Comparison of ENCODE assay signal across 28 cellular contexts in the genomic region with DNA sequence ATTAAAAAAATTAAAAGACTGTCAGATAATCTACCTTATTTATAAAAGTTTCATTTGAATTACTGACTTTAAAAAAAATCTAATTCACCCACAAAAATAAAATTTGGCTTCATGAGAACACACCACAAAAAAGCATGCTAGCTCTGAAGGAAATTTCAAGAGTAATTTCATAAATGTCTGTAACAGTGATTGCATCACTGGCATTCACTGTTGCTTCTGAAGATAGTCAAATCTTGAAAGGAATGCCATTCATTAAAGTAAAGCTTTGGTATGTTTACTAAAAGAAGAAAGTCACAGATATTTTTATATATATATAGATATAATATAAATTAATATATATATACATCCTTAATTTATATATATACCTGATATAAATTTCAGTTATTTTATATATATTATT.
"Had no signal": no experiment of that assay in that cellular context is flagged by ENCODE, and none has a peak within 500 bp of the region (broad histone marks: within the 10 kb centered on the region; RNA-seq: fewer than 3 reads in every experiment).

No MANE protein-coding gene starts in this region.

- FAIRE-seq: kidney, pancreas had no signal

- DNase-seq: activated CD4-positive, alpha-beta memory T cell treated with anti-CD3 and anti-CD28 coated beads for 36 hours; activated CD4-positive, alpha-beta T cell treated with anti-CD3 and anti-CD28 coated beads for 4 hours; activated CD4-positive, CD25-positive, alpha-beta regulatory T cell; activated naive CD4-positive, alpha-beta T cell treated with anti-CD3 and anti-CD28 coated beads, Interleukin-2, amount 10 ng/mL, durations not matched to agents 7 days and 5 days; activated T-cell treated with anti-CD3 and anti-CD28 coated beads, Interleukin-2, amount 50 U/mL, for 48 hours; anterior cingulate cortex; brain microvascular endothelial cell; caudate nucleus; dorsolateral prefrontal cortex; esophagus squamous epithelium; foreskin fibroblast; kidney; lower lobe of right lung; mesendoderm; mucosa of descending colon; nephron progenitor cell; pancreas; psoas muscle; right cardiac atrium; stimulated activated CD4-positive, alpha-beta T cell treated with anti-CD3 and anti-CD28 coated beads, Interleukin-2, amount 100 ng/mL, for 24 hours; stimulated activated naive CD8-positive, alpha-beta T cell treated with anti-CD3 and anti-CD28 coated beads, Interleukin-15, amount 100 ng/mL, for 72 hours; T1000; uterus had no signal

- H3K4me3 ChIP-seq: dorsolateral prefrontal cortex, esophagus squamous epithelium, lower lobe of right lung, mucosa of descending colon, pancreas, psoas muscle, skin epidermis, suprapubic skin, tibial nerve, uterus had no signal

- H3K9me3 ChIP-seq: esophagus squamous epithelium, lower lobe of right lung, mucosa of descending colon, pancreas, psoas muscle, suprapubic skin, tibial nerve, uterus had no signal

- H3K27me3 ChIP-seq: brain microvascular endothelial cell, dorsolateral prefrontal cortex, esophagus squamous epithelium, pancreas, suprapubic skin, tibial nerve, uterus had no signal

- H3K4me1 ChIP-seq: lower lobe of right lung, pancreas, psoas muscle, suprapubic skin, tibial nerve, uterus had no signal

- ATAC-seq: left lobe of liver; lower lobe of right lung; mucosa of descending colon; pancreas; psoas muscle; right cardiac atrium; stimulated activated effector memory CD8-positive, alpha-beta T cell treated with anti-CD3 and anti-CD28 coated beads, Interleukin-12 subunit alpha, Interleukin-12 subunit beta, amount 100 ng/mL, for 72 hours; stimulated activated naive CD8-positive, alpha-beta T cell treated with anti-CD3 and anti-CD28 coated beads, Interleukin-15, amount 100 ng/mL, for 72 hours had no signal

- H3K27ac ChIP-seq: brain microvascular endothelial cell, dorsolateral prefrontal cortex, esophagus squamous epithelium, lower lobe of right lung, pancreas, psoas muscle, skin epidermis, suprapubic skin, tibial nerve, uterus had no signal
